1 cellular context compared by ENCODE assay signal in the genomic region with DNA sequence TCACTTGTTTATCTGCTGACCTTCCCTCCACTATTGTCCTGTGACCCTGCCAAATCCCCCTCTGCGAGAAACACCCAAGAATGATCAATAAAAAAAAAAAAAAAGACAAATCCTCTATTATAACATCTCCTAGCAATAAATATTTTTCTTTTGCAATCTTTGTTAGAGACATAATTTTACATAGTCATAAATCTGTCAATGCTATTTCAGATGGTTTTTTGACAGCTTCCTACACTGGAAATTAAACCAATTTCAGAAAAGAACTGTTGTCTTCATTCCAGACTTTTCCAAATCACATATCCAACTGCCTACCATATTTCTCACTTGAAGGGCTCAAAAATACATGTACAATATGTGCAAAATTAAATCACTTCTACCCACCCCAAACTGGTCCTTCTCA.
TF ChIP-seq lines count a peak whose summit lies in the region.

No MANE protein-coding gene starts in this region.

TF ChIP-seq in GM12878, 131 proteins besides CTCF, POLR2A, EP300 and RAD21 (continued from another document):
- TF ChIP-seq, protein P1, sequence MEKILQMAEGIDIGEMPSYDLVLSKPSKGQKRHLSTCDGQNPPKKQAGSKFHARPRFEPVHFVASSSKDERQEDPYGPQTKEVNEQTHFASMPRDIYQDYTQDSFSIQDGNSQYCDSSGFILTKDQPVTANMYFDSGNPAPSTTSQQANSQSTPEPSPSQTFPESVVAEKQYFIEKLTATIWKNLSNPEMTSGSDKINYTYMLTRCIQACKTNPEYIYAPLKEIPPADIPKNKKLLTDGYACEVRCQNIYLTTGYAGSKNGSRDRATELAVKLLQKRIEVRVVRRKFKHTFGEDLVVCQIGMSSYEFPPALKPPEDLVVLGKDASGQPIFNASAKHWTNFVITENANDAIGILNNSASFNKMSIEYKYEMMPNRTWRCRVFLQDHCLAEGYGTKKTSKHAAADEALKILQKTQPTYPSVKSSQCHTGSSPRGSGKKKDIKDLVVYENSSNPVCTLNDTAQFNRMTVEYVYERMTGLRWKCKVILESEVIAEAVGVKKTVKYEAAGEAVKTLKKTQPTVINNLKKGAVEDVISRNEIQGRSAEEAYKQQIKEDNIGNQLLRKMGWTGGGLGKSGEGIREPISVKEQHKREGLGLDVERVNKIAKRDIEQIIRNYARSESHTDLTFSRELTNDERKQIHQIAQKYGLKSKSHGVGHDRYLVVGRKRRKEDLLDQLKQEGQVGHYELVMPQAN (conservative IDR thresholded peaks at IDR 0.05), result no peak
- TF ChIP-seq, protein P2, sequence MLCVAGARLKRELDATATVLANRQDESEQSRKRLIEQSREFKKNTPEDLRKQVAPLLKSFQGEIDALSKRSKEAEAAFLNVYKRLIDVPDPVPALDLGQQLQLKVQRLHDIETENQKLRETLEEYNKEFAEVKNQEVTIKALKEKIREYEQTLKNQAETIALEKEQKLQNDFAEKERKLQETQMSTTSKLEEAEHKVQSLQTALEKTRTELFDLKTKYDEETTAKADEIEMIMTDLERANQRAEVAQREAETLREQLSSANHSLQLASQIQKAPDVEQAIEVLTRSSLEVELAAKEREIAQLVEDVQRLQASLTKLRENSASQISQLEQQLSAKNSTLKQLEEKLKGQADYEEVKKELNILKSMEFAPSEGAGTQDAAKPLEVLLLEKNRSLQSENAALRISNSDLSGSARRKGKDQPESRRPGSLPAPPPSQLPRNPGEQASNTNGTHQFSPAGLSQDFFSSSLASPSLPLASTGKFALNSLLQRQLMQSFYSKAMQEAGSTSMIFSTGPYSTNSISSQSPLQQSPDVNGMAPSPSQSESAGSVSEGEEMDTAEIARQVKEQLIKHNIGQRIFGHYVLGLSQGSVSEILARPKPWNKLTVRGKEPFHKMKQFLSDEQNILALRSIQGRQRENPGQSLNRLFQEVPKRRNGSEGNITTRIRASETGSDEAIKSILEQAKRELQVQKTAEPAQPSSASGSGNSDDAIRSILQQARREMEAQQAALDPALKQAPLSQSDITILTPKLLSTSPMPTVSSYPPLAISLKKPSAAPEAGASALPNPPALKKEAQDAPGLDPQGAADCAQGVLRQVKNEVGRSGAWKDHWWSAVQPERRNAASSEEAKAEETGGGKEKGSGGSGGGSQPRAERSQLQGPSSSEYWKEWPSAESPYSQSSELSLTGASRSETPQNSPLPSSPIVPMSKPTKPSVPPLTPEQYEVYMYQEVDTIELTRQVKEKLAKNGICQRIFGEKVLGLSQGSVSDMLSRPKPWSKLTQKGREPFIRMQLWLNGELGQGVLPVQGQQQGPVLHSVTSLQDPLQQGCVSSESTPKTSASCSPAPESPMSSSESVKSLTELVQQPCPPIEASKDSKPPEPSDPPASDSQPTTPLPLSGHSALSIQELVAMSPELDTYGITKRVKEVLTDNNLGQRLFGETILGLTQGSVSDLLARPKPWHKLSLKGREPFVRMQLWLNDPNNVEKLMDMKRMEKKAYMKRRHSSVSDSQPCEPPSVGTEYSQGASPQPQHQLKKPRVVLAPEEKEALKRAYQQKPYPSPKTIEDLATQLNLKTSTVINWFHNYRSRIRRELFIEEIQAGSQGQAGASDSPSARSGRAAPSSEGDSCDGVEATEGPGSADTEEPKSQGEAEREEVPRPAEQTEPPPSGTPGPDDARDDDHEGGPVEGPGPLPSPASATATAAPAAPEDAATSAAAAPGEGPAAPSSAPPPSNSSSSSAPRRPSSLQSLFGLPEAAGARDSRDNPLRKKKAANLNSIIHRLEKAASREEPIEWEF (IDR thresholded peaks at IDR 0.05; ENCODE audit: insufficient replicate concordance, low read depth, low read length), result no peak
- TF ChIP-seq SPI1 (IDR thresholded peaks at IDR 0.05; ENCODE audit: borderline replicate concordance, insufficient read depth, low read depth, low read length) (no peak), TARDBP (IDR thresholded peaks at IDR 0.05; ENCODE audit: borderline replicate concordance) (no peak), BRCA1 (IDR thresholded peaks at IDR 0.05; ENCODE audit: low read depth, low read length) (no peak), NR2C2 (IDR thresholded peaks at IDR 0.05; ENCODE audit: borderline replicate concordance, control insufficient read depth, insufficient read length, low read depth) (no peak), LARP7 (IDR thresholded peaks at IDR 0.05) (no peak), KLF5 (IDR thresholded peaks at IDR 0.05; ENCODE audit: partially characterized antibody) (no peak), ZNF24 (IDR thresholded peaks at IDR 0.05) (no peak), RB1 (IDR thresholded peaks at IDR 0.05; ENCODE audit: borderline replicate concordance) (no peak), RELA (IDR thresholded peaks at IDR 0.05; ENCODE audit: borderline replicate concordance, partially characterized antibody) (no peak)
- TF ChIP-seq, protein P3, sequence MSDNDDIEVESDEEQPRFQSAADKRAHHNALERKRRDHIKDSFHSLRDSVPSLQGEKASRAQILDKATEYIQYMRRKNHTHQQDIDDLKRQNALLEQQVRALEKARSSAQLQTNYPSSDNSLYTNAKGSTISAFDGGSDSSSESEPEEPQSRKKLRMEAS (IDR thresholded peaks at IDR 0.05; ENCODE audit: low read depth, low read length), result no peak
- TF ChIP-seq, protein P4, sequence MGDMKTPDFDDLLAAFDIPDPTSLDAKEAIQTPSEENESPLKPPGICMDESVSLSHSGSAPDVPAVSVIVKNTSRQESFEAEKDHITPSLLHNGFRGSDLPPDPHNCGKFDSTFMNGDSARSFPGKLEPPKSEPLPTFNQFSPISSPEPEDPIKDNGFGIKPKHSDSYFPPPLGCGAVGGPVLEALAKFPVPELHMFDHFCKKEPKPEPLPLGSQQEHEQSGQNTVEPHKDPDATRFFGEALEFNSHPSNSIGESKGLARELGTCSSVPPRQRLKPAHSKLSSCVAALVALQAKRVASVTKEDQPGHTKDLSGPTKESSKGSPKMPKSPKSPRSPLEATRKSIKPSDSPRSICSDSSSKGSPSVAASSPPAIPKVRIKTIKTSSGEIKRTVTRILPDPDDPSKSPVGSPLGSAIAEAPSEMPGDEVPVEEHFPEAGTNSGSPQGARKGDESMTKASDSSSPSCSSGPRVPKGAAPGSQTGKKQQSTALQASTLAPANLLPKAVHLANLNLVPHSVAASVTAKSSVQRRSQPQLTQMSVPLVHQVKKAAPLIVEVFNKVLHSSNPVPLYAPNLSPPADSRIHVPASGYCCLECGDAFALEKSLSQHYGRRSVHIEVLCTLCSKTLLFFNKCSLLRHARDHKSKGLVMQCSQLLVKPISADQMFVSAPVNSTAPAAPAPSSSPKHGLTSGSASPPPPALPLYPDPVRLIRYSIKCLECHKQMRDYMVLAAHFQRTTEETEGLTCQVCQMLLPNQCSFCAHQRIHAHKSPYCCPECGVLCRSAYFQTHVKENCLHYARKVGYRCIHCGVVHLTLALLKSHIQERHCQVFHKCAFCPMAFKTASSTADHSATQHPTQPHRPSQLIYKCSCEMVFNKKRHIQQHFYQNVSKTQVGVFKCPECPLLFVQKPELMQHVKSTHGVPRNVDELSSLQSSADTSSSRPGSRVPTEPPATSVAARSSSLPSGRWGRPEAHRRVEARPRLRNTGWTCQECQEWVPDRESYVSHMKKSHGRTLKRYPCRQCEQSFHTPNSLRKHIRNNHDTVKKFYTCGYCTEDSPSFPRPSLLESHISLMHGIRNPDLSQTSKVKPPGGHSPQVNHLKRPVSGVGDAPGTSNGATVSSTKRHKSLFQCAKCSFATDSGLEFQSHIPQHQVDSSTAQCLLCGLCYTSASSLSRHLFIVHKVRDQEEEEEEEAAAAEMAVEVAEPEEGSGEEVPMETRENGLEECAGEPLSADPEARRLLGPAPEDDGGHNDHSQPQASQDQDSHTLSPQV (IDR thresholded peaks at IDR 0.05), result no peak
- TF ChIP-seq, protein P5, sequence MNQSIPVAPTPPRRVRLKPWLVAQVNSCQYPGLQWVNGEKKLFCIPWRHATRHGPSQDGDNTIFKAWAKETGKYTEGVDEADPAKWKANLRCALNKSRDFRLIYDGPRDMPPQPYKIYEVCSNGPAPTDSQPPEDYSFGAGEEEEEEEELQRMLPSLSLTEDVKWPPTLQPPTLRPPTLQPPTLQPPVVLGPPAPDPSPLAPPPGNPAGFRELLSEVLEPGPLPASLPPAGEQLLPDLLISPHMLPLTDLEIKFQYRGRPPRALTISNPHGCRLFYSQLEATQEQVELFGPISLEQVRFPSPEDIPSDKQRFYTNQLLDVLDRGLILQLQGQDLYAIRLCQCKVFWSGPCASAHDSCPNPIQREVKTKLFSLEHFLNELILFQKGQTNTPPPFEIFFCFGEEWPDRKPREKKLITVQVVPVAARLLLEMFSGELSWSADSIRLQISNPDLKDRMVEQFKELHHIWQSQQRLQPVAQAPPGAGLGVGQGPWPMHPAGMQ (IDR thresholded peaks at IDR 0.05; ENCODE audit: borderline replicate concordance), result no peak
- TF ChIP-seq, protein P6, sequence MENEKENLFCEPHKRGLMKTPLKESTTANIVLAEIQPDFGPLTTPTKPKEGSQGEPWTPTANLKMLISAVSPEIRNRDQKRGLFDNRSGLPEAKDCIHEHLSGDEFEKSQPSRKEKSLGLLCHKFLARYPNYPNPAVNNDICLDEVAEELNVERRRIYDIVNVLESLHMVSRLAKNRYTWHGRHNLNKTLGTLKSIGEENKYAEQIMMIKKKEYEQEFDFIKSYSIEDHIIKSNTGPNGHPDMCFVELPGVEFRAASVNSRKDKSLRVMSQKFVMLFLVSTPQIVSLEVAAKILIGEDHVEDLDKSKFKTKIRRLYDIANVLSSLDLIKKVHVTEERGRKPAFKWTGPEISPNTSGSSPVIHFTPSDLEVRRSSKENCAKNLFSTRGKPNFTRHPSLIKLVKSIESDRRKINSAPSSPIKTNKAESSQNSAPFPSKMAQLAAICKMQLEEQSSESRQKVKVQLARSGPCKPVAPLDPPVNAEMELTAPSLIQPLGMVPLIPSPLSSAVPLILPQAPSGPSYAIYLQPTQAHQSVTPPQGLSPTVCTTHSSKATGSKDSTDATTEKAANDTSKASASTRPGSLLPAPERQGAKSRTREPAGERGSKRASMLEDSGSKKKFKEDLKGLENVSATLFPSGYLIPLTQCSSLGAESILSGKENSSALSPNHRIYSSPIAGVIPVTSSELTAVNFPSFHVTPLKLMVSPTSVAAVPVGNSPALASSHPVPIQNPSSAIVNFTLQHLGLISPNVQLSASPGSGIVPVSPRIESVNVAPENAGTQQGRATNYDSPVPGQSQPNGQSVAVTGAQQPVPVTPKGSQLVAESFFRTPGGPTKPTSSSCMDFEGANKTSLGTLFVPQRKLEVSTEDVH (IDR thresholded peaks at IDR 0.05; ENCODE audit: low read depth, partially characterized antibody), result no peak
- TF ChIP-seq, protein P7, sequence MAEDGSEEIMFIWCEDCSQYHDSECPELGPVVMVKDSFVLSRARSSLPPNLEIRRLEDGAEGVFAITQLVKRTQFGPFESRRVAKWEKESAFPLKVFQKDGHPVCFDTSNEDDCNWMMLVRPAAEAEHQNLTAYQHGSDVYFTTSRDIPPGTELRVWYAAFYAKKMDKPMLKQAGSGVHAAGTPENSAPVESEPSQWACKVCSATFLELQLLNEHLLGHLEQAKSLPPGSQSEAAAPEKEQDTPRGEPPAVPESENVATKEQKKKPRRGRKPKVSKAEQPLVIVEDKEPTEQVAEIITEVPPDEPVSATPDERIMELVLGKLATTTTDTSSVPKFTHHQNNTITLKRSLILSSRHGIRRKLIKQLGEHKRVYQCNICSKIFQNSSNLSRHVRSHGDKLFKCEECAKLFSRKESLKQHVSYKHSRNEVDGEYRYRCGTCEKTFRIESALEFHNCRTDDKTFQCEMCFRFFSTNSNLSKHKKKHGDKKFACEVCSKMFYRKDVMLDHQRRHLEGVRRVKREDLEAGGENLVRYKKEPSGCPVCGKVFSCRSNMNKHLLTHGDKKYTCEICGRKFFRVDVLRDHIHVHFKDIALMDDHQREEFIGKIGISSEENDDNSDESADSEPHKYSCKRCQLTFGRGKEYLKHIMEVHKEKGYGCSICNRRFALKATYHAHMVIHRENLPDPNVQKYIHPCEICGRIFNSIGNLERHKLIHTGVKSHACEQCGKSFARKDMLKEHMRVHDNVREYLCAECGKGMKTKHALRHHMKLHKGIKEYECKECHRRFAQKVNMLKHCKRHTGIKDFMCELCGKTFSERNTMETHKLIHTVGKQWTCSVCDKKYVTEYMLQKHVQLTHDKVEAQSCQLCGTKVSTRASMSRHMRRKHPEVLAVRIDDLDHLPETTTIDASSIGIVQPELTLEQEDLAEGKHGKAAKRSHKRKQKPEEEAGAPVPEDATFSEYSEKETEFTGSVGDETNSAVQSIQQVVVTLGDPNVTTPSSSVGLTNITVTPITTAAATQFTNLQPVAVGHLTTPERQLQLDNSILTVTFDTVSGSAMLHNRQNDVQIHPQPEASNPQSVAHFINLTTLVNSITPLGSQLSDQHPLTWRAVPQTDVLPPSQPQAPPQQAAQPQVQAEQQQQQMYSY (CRISPR knock-in tag; IDR thresholded peaks at IDR 0.05), result no peak
